Comparison of ENCODE assay signal across 15 cellular contexts in genomic region chr11:134026655-134027343, GRCh38. TPM values are rescaled to one million over a fixed set of nuclear protein-coding genes. Genes with fewer than 3 reads are reported as not detected.
DNase-seq lines count a peak whose midpoint lies in the region; ATAC-seq, FAIRE-seq and TF ChIP-seq lines count a peak whose summit lies in the region.
"Had no signal": no experiment of that assay in that cellular context is flagged by ENCODE, and none has a peak within 500 bp of the region (broad histone marks: within the 10 kb centered on the region; RNA-seq: fewer than 3 reads in every experiment).

No MANE protein-coding gene starts in this region.

- H3K9me3 Mint-ChIP-seq in nephron progenitor cell (no peaks in the 10 kb centered on the region), Caco-2 (ENCODE audit: unreplicated experiment) (no peaks in the 10 kb centered on the region)

- H3K9ac ChIP-seq in K562 (ENCODE audit: insufficient read depth in 1 of 2, low read depth in 2 of 2, low read length in 2 of 2): no peak overlapping the region

- no peak for TF ChIP-seq POLR2A in K562 (conservative IDR thresholded peaks at IDR 0.05)

- ATAC-seq in K562 (no peak), GM21723 (IDR thresholded peaks at IDR 0.05; ENCODE audit: unreplicated experiment) (no peak)
- ATAC-seq: left lobe of liver had no signal

- DNase-seq in DMS153 (lab: John Stamatoyannopoulos, UW): peak; percentile 49
- no peak for DNase-seq in DMS153 treated with DMSO at 0.1 percent for 48 hours (lab: John Stamatoyannopoulos, UW; ENCODE audit: unreplicated experiment)
- DNase-seq in NCI-H1105 (lab: John Stamatoyannopoulos, UW): peak; percentile 58
- no peak for DNase-seq in K562 (ENCODE audit: extremely low read depth in 1 of 4, low spot score in 3 of 4)
- peak; percentile 83 for DNase-seq in nephron progenitor cell
- DNase-seq in Caco-2: no peak
- DNase-seq in epidermal melanocyte (ENCODE audit: insufficient read length, low spot score): no peak
- DNase-seq: 8988T; effector CD4-positive, alpha-beta T cell; small intestine had no signal

- H3K79me2 ChIP-seq in K562 (ENCODE audit: control insufficient read depth, insufficient read depth, low read length): no peaks in the 10 kb centered on the region

- H4K20me1 ChIP-seq in K562 (replicated peaks; ENCODE audit: control insufficient read depth, insufficient read depth, low read length): no peaks in the 10 kb centered on the region; the same call in 1 of the 2 replicates

- no peaks in the 10 kb centered on the region for H3K9me1 ChIP-seq in K562 (ENCODE audit: control insufficient read depth, insufficient read depth, low read length)

- H3K4me2 ChIP-seq in K562 (ENCODE audit: insufficient read depth, low read length): no peak overlapping the region

- H3K4me3 ChIP-seq in K562 (no peak overlapping the region), Caco-2 (ENCODE audit: low read depth, low read length) (no peak overlapping the region)
- H3K4me3 ChIP-seq: ascending aorta, thoracic aorta had no signal

- WGBS in K562 (ENCODE audit: insufficient coverage, low coverage, missing lambda C conversion rate): 3% methylated on average over 8 of the region's 11 CpGs

- H3K27me3 ChIP-seq in K562 (ENCODE audit: control insufficient read depth in 2 of 2, insufficient read depth in 2 of 2, low read length in 2 of 2) (peaks cover 8 to 49% of the 10 kb centered on the region in 2 experiments), Caco-2 (replicated peaks; ENCODE audit: control insufficient read depth, insufficient read depth, low read length) (no peaks in the 10 kb centered on the region)
- H3K27me3 ChIP-seq: ascending aorta had no signal

- no peak overlapping the region for H2AFZ ChIP-seq in K562 (ENCODE audit: low read depth, low read length)

- H3K4me3 Mint-ChIP-seq in nephron progenitor cell (no peak overlapping the region), Caco-2 (ENCODE audit: unreplicated experiment) (no peak overlapping the region)

- H3K4me1 Mint-ChIP-seq in nephron progenitor cell (peaks cover 53% of the 10 kb centered on the region), Caco-2 (ENCODE audit: low read depth, unreplicated experiment) (no peaks in the 10 kb centered on the region)

- BruUV-seq in K562 (replicated peaks; lab: Mats Ljungman, UMichigan) (no TSS peak), Caco-2 (replicated peaks; lab: Mats Ljungman, UMichigan) (no TSS peak)

- H3K36me3 ChIP-seq in K562 (ENCODE audit: control insufficient read depth, insufficient read depth, low read length) (no peaks in the 10 kb centered on the region), Caco-2 (ENCODE audit: control insufficient read depth, insufficient read depth, low read length) (no peaks in the 10 kb centered on the region)
- H3K36me3 ChIP-seq: ascending aorta, thoracic aorta had no signal

- H3K27ac Mint-ChIP-seq in nephron progenitor cell (no peak overlapping the region), Caco-2 (ENCODE audit: unreplicated experiment) (no peak overlapping the region)

- POLR2A ChIA-PET in K562 (lab: Yijun Ruan, JAX): interaction anchor here (0.6 to 1.3 kb wide), 2 partner anchors 11 to 122 kb away, joined by 3 read pairs; no protein-coding TSS in a partner anchor
- POLR2A ChIA-PET in Caco-2 (lab: Charles Lee): no interaction called here

- no peak for TF ChIP-seq EP300 in K562 (IDR thresholded peaks at IDR 0.05; ENCODE audit: low read length)

- H3K9me3 ChIP-seq in K562 (replicated peaks; ENCODE audit: control insufficient read depth, insufficient read depth, low read depth, low read length) (no peaks in the 10 kb centered on the region), Caco-2 (no peaks in the 10 kb centered on the region)
- H3K9me3 ChIP-seq: ascending aorta, thoracic aorta had no signal

- H3K36me3 Mint-ChIP-seq in nephron progenitor cell (ENCODE audit: low read depth) (no peaks in the 10 kb centered on the region), Caco-2 (ENCODE audit: insufficient read depth, unreplicated experiment) (no peaks in the 10 kb centered on the region)

- no peak for TF ChIP-seq CTCF in K562 (IDR thresholded peaks at IDR 0.05 in 2 of 3, conservative IDR thresholded peaks at IDR 0.05 in 1 of 3; ENCODE audit: insufficient read depth in 2 of 3, low read depth in 1 of 3, low read length in 3 of 3)
- no peak for TF ChIP-seq CTCF in nephron progenitor cell (IDR thresholded peaks at IDR 0.05)
- no peak for TF ChIP-seq CTCF in Caco-2 (IDR thresholded peaks at IDR 0.05; ENCODE audit: insufficient read depth in 1 of 2, low read depth in 1 of 2, low read length in 1 of 2, severe bottlenecking in 1 of 2, unreplicated experiment in 1 of 2)

- H3K4me1 ChIP-seq in K562 (replicated peaks in 1 of 2; ENCODE audit: control insufficient read depth in 2 of 2, insufficient read depth in 2 of 2, low read length in 2 of 2) (no peaks in the 10 kb centered on the region), Caco-2 (no peaks in the 10 kb centered on the region)

- no peak for FAIRE-seq in K562 (lab: Jason Lieb, UNC)
- FAIRE-seq: small intestine had no signal

- TF ChIP-seq RAD21 in K562 (CRISPR knock-in tag; conservative IDR thresholded peaks at IDR 0.05 in 1 of 2, IDR thresholded peaks at IDR 0.05 in 1 of 2): no peak

- in situ Hi-C loops in K562 (cut with MboI): no loop called here

- H3K27ac ChIP-seq in K562 (ENCODE audit: extremely low read depth, low read depth, low read length): no peak overlapping the region
- H3K27ac ChIP-seq: ascending aorta, HL-60, thoracic aorta had no signal

- CTCF ChIA-PET in K562 (lab: Yijun Ruan, JAX; ENCODE audit: low intra/inter-chr PET ratio) (no interaction called here), Caco-2 (lab: Charles Lee) (interaction anchor here (0.8 to 1.2 kb wide), 3 partner anchors 11 to 99 kb away, joined by 3 to 4 read pairs (median 4); no protein-coding TSS in a partner anchor)

- intact Hi-C loops in K562 (cut with micrococcal nuclease) (no loop called here), Caco-2 (cut with micrococcal nuclease; ENCODE audit: unreplicated experiment) (no loop called here)

- peaks cover 78% of the 10 kb centered on the region for H3K27me3 Mint-ChIP-seq in nephron progenitor cell (ENCODE audit: low read depth, poor library complexity)
- peaks cover 43% of the 10 kb centered on the region for H3K27me3 Mint-ChIP-seq in Caco-2 (ENCODE audit: insufficient read depth, unreplicated experiment)

TF ChIP-seq in K562, 482 proteins besides CTCF, POLR2A, EP300 and RAD21:
- TF ChIP-seq ZFPM2 (CRISPR knock-in tag; IDR thresholded peaks at IDR 0.05) (no peak), RFX1 (IDR thresholded peaks at IDR 0.05) (peak; percentile 47), CBFA2T3 (IDR thresholded peaks at IDR 0.05) (no peak), TAF9B (IDR thresholded peaks at IDR 0.05; ENCODE audit: partially characterized antibody) (no peak), CREM (IDR thresholded peaks at IDR 0.05; ENCODE audit: low read depth) (no peak), ILF3 (IDR thresholded peaks at IDR 0.05; ENCODE audit: borderline replicate concordance) (no peak), RFX7 (CRISPR knock-in tag; IDR thresholded peaks at IDR 0.05) (no peak)
- TF ChIP-seq, protein P1, sequence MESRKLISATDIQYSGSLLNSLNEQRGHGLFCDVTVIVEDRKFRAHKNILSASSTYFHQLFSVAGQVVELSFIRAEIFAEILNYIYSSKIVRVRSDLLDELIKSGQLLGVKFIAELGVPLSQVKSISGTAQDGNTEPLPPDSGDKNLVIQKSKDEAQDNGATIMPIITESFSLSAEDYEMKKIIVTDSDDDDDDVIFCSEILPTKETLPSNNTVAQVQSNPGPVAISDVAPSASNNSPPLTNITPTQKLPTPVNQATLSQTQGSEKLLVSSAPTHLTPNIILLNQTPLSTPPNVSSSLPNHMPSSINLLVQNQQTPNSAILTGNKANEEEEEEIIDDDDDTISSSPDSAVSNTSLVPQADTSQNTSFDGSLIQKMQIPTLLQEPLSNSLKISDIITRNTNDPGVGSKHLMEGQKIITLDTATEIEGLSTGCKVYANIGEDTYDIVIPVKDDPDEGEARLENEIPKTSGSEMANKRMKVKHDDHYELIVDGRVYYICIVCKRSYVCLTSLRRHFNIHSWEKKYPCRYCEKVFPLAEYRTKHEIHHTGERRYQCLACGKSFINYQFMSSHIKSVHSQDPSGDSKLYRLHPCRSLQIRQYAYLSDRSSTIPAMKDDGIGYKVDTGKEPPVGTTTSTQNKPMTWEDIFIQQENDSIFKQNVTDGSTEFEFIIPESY (CRISPR knock-in tag; IDR thresholded peaks at IDR 0.05): no peak
TF ChIP-seq in K562: peak in this region for 1.

RNA-seq across cellular contexts. Expression of gene JAM3, which starts 42.1 kb away (rescaled TPM):
- 1.5 and 2.0 TPM in 2 replicates for total RNA-seq in K562 (2011; cell fraction: chromatin; rRNA removed; ENCODE audit: low replicate concordance)
- 1.3 TPM in 2 replicates for total RNA-seq in K562 (2011; cell fraction: nucleolus; rRNA removed)
- 2.2 and 2.3 TPM in 2 replicates for total RNA-seq in K562 (2011; cell fraction: nucleoplasm; rRNA removed)
- total RNA-seq in K562 (2014; rRNA removed) (0.36 and 0.53 TPM in 2 replicates), K562 (2014; rRNA removed; fragmentation: Illumina TruSeq; extraction: Trizol) (0.44 and 0.48 TPM in 2 replicates), K562 (2015; rRNA removed; fragmentation: Illumina TruSeq; extraction: Trizol) (0.19 and 0.22 TPM in 2 replicates), K562 (2021) (0.40 and 1.1 TPM in 2 replicates), Caco-2 (2022) (0.65 and 1.5 TPM in 2 replicates)
- polyA plus RNA-seq in K562 (2011; rRNA removed) (0.07 and 0.42 TPM in 2 replicates), K562 (2014; fragmentation: Illumina TruSeq; extraction: Trizol) (0.30 and 0.47 TPM in 2 replicates), K562 (2014; fragmentation: Nextera tagmentation; extraction: Ambion mirVana) (under 1 TPM; 0.72 to 0.76 TPM), K562 (2014; rRNA removed) (0.36 and 0.37 TPM in 2 replicates)
- 0.07 and 0.52 TPM in 2 replicates for polyA plus RNA-seq in K562 (2011; cell fraction: cytosol; rRNA removed)
- polyA plus RNA-seq in K562 (2011; cell fraction: nucleus; rRNA removed): 0.15 and 0.82 TPM in 2 replicates
- polyA plus RNA-seq in K562 (2012): 0.71 and 0.79 TPM in 2 replicates
- polyA minus RNA-seq in K562 (2011; rRNA and poly(A)+ RNA removed): 1.0 TPM in 1 of 2 replicates, not detected in the other
- polyA minus RNA-seq in K562 (2011; cell fraction: cytosol; rRNA and poly(A)+ RNA removed): 0.48 TPM in 1 of 2 replicates, not detected in the other
- 0.40 TPM in 1 of 2 replicates, not detected in the other for polyA minus RNA-seq in K562 (2011; cell fraction: nucleus; rRNA and poly(A)+ RNA removed)

Comparison
In these comparisons a context has a peak if more than half of its experiments do, and no peak if none do; other contexts are left out.
1. DNase-seq: peak in DMS153 (single experiment), NCI-H1105 (single experiment) and nephron progenitor cell (single experiment); none in DMS153 treated with DMSO at 0.1 percent for 48 hours (single experiment), K562 (0 of 4), Caco-2 (0 of 2) and epidermal melanocyte (single experiment).